ENCODE assay signal across 23 cellular contexts in the genomic region with DNA sequence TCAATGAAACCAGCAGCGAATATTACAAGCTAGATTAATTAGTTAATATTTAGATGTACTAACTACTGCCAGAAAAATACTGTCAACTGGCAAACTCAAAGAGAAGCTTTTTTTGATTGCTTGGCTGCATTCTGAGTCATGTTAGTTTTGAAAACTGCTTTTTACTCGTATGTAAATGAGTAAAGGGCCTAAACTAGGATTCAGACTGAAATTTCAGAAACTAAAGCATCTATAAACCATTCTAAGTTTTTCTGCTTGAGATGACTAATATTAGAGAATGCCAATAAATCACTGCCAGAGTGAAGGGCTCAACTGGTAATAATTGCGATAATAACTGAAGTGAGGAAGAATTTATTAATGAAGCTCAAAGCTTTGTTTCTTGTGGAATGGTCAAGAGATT. TPM values are rescaled to one million over a fixed set of nuclear protein-coding genes. Genes with fewer than 3 reads are reported as not detected.
A peak's percentile ranks its signal among the peaks of the same experiment; 100 is the strongest.
DNase-seq lines count a peak whose midpoint lies in the region; ATAC-seq and TF ChIP-seq lines count a peak whose summit lies in the region.
"Had no signal": no experiment of that assay in that cellular context is flagged by ENCODE, and none has a peak within 500 bp of the region (broad histone marks: within the 10 kb centered on the region; RNA-seq: fewer than 3 reads in every experiment).

No MANE protein-coding gene starts in this region.

- H3K9me2 ChIP-seq in OCI-LY7 (ENCODE audit: insufficient read depth, low read length), result no peaks in the 10 kb centered on the region

- POLR2A ChIA-PET in OCI-LY7 (lab: Charles Lee), result interaction anchor here (0.5 to 1.5 kb wide), 6 partner anchors 15 to 1729 kb away, joined by 3 to 4 read pairs (median 3); no protein-coding TSS in a partner anchor

- H3K79me2 ChIP-seq in OCI-LY7 (ENCODE audit: insufficient read depth, low read depth, low read length), result no peaks in the 10 kb centered on the region

- intact Hi-C loops in cardiac septum (cut with DNase I) (no loop called here), OCI-LY7 (cut with micrococcal nuclease; ENCODE audit: unreplicated experiment) (no loop called here)

- H3K36me3 ChIP-seq in OCI-LY7 (ENCODE audit: insufficient read depth, low read length), result no peaks in the 10 kb centered on the region
- H3K36me3 ChIP-seq: HAP-1 had no signal

- H4K20me1 ChIP-seq in OCI-LY7 (ENCODE audit: insufficient read depth, low read length), result no peaks in the 10 kb centered on the region

- H3K27ac ChIP-seq in OCI-LY7 (ENCODE audit: low read depth, low read length, poor library complexity, severe bottlenecking), result no peak overlapping the region
- H3K27ac ChIP-seq: PC-9 had no signal

- H3K4me3 ChIP-seq in GM12865 (ENCODE audit: low read depth, low read length) (no peak overlapping the region), epithelial cell of proximal tubule (ENCODE audit: low read depth, low read length) (no peak overlapping the region), OCI-LY7 (ENCODE audit: low read depth, low read length, poor library complexity, severe bottlenecking) (no peak overlapping the region)
- H3K4me3 ChIP-seq: HAP-1, PC-9 had no signal

- no peak overlapping the region for H2AFZ ChIP-seq in OCI-LY7 (ENCODE audit: low read length)
- H2AFZ ChIP-seq: PC-9 had no signal

- DNase-seq in GM12865 (ENCODE audit: low read depth) (peak; percentile 13), epithelial cell of proximal tubule (ENCODE audit: low read depth) (peak; percentile 50), hepatic stellate cell (ENCODE audit: low spot score) (no peak), cardiac septum (ENCODE audit: low spot score) (no peak), pons (ENCODE audit: low spot score) (no peak), OCI-LY7 (ENCODE audit: low spot score) (no peak)
- DNase-seq: DND-41, GOT3, NCI-H1092, NCI-H1694 treated with DMSO at 0.1 percent for 48 hours, NCI-H2171, NCI-H226, NCI-H510A, PC-9, RPMI8226, SHP77, T-cell had no signal

- no peaks in the 10 kb centered on the region for H3K9me3 ChIP-seq in OCI-LY7 (ENCODE audit: low read length)
- H3K9me3 ChIP-seq: HAP-1 had no signal

- ATAC-seq in GM19395 (IDR thresholded peaks at IDR 0.05; ENCODE audit: unreplicated experiment) (peak; percentile 44), HG03039 (IDR thresholded peaks at IDR 0.05; ENCODE audit: unreplicated experiment) (peak; percentile 38)
- ATAC-seq: T-cell had no signal

- BruUV-seq in OCI-LY7 (replicated peaks; lab: Mats Ljungman, UMichigan), result no TSS peak

- CTCF ChIA-PET in OCI-LY7 (lab: Charles Lee; ENCODE audit: unreplicated experiment), result no interaction called here

- TF ChIP-seq CTCF in GM12865 (IDR thresholded peaks at IDR 0.05; ENCODE audit: insufficient read depth, low read depth, low read length, missing control alignments), result no peak
- TF ChIP-seq CTCF in epithelial cell of proximal tubule (conservative IDR thresholded peaks at IDR 0.05; ENCODE audit: low read depth, low read length), result no peak
- no peak for TF ChIP-seq CTCF in OCI-LY7 (conservative IDR thresholded peaks at IDR 0.05; ENCODE audit: low read length)

- peaks cover 5% of the 10 kb centered on the region for H3K4me1 ChIP-seq in OCI-LY7 (ENCODE audit: insufficient read depth, low read length, poor library complexity, severe bottlenecking)
- H3K4me1 ChIP-seq: HAP-1 had no signal

- H3K4me2 ChIP-seq in OCI-LY7 (ENCODE audit: low read length), result no peak overlapping the region
- H3K4me2 ChIP-seq: PC-9 had no signal

RNA-seq across cellular contexts. Expression of gene PCA3, which starts 7.0 kb away (rescaled TPM):
- not detected in 2 replicates for total RNA-seq in epithelial cell of proximal tubule
- not detected for total RNA-seq in cardiac septum
- not detected in 2 replicates for total RNA-seq in OCI-LY7 (2014; rRNA removed; shearing (Covaris generic))
- total RNA-seq in OCI-LY7 (2022), result not detected in 2 replicates
- total RNA-seq: A172; HT-29; PC-9; T-cell; T-helper 2 cell treated with Interferon-gamma antibody and Interleukin-4, amounts not matched to agents 100 ng/mL and 5 ng/mL, for 36 hours had no signal

Comparison
In these comparisons a context has a peak if more than half of its experiments do, and no peak if none do; other contexts are left out.
1. DNase-seq: peak in GM12865 (single experiment) and epithelial cell of proximal tubule (single experiment); none in hepatic stellate cell (single experiment), cardiac septum (single experiment), pons (single experiment) and OCI-LY7 (single experiment).